In the genomic region with DNA sequence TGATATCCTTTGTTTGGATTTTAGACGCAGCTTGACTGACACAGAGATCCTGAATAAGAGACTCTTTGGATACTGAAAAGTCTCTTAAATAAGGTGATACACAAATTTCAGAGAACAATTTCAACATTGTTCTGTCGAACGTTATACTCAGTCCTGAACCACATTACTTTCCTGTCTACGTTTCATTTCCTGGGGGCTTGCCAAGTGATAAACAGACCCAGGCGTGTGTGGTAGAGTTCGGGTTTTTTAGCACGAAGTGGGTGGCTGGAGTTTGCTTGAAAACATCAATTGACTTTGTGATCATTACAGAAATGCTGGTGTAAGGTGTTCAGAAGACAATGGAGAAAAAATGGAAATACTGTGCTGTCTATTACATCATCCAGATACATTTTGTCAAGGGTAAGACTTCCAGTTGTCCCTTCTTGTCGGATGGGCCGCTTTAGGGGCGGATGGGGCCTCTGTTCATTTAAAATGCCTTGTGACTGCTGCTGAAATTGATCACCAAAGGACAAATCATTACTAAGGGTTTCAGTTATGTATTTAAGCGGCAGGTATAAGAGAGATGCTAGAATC, we compare ENCODE assay signal across 8 cellular contexts. TPM values are rescaled to one million over a fixed set of nuclear protein-coding genes. Genes with fewer than 3 reads are reported as not detected.
A peak's percentile ranks its signal among the peaks of the same experiment; 100 is the strongest.
DNase-seq lines count a peak whose midpoint lies in the region; ATAC-seq, FAIRE-seq and TF ChIP-seq lines count a peak whose summit lies in the region.

A gene with protein sequence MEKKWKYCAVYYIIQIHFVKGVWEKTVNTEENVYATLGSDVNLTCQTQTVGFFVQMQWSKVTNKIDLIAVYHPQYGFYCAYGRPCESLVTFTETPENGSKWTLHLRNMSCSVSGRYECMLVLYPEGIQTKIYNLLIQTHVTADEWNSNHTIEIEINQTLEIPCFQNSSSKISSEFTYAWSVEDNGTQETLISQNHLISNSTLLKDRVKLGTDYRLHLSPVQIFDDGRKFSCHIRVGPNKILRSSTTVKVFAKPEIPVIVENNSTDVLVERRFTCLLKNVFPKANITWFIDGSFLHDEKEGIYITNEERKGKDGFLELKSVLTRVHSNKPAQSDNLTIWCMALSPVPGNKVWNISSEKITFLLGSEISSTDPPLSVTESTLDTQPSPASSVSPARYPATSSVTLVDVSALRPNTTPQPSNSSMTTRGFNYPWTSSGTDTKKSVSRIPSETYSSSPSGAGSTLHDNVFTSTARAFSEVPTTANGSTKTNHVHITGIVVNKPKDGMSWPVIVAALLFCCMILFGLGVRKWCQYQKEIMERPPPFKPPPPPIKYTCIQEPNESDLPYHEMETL (plus strand): TSS at position 287 of the 573 bp plus-strand sequence. CDS start 52 bp downstream, at position 339.

- BruUV-seq in HepG2 (replicated peaks; lab: Mats Ljungman, UMichigan) (no TSS peak), A673 (replicated peaks; lab: Mats Ljungman, UMichigan) (no TSS peak)

- no peak within 1 kb of the TSS for H2AK5ac ChIP-seq in neuronal stem cell (ENCODE audit: low read depth, low read length)

- no peak within 1 kb of the TSS for H2BK12ac ChIP-seq in neuronal stem cell (ENCODE audit: low read length)

- H3K9ac ChIP-seq in neuronal stem cell (ENCODE audit: low read depth, low read length, poor library complexity): no peak within 1 kb of the TSS
- no peak within 1 kb of the TSS for H3K9ac ChIP-seq in HepG2 (ENCODE audit: insufficient read depth, low read depth, low read length)
- H3K9ac ChIP-seq in SK-N-SH: no peak within 1 kb of the TSS

- no peak within 1 kb of the TSS for H3K14ac ChIP-seq in neuronal stem cell (ENCODE audit: low read length)

- H2AFZ ChIP-seq in neuronal stem cell (ENCODE audit: low read length) (no peak within 1 kb of the TSS), HepG2 (ENCODE audit: low read length) (no peak within 1 kb of the TSS), SK-N-SH (ENCODE audit: low read depth) (no peak within 1 kb of the TSS)

- no peak for TF ChIP-seq EP300 in HepG2 (IDR thresholded peaks at IDR 0.05; ENCODE audit: low read depth in 2 of 2, low read length in 2 of 2)
- TF ChIP-seq EP300 in HepG2 (CRISPR knock-in tag; IDR thresholded peaks at IDR 0.05; ENCODE audit: borderline replicate concordance): no peak
- no peak for TF ChIP-seq EP300 in SK-N-SH (IDR thresholded peaks at IDR 0.05; ENCODE audit: borderline replicate concordance in 1 of 2, low read depth in 1 of 2, low read length in 1 of 2)

- no peaks in the 10 kb centered on the region for H3K79me1 ChIP-seq in neuronal stem cell (ENCODE audit: low read depth, low read length)

- H2BK5ac ChIP-seq in neuronal stem cell (ENCODE audit: low read length): no peak within 1 kb of the TSS

- no peak within 1 kb of the TSS for H2BK15ac ChIP-seq in neuronal stem cell (ENCODE audit: low read length)

- H4K8ac ChIP-seq in neuronal stem cell (ENCODE audit: low read depth, low read length): no peak within 1 kb of the TSS

- DNase-seq in Jurkat, Clone E6-1 (ENCODE audit: low read depth, low spot score): peak; percentile 88
- DNase-seq in activated T-helper 1 cell treated with Interleukin-2 at 50 U/mL for 16 hours (ENCODE audit: low read depth): peak; percentile 48
- DNase-seq in neuronal stem cell (ENCODE audit: low spot score): no peak
- no peak for DNase-seq in HepG2 (ENCODE audit: low spot score)
- DNase-seq in NCI-H2081 treated with DMSO at 0.1 percent for 48 hours (lab: John Stamatoyannopoulos, UW): no peak
- no peak for DNase-seq in SK-N-SH
- DNase-seq in A673 (ENCODE audit: low spot score): no peak

- H3K4me3 ChIP-seq in Jurkat, Clone E6-1 (ENCODE audit: low read length): peak within 1 kb of the TSS; percentile 67
- H3K4me3 ChIP-seq in neuronal stem cell (ENCODE audit: low read length in 2 of 2) (no peak within 1 kb of the TSS), HepG2 (replicated peaks in 1 of 3; ENCODE audit: insufficient read depth in 1 of 3, low read depth in 2 of 3, low read length in 3 of 3) (no peak within 1 kb of the TSS), SK-N-SH (ENCODE audit: low read depth in 2 of 2, low read length in 1 of 2) (no peak within 1 kb of the TSS), A673 (ENCODE audit: low read depth, low read length, poor library complexity, severe bottlenecking) (no peak within 1 kb of the TSS)

- H3K27me3 ChIP-seq in neuronal stem cell (ENCODE audit: control insufficient read depth in 3 of 3, insufficient read depth in 3 of 3, low read depth in 1 of 3, low read length in 3 of 3) (no peaks in the 10 kb centered on the region), HepG2 (ENCODE audit: control insufficient read depth in 1 of 2, insufficient read depth in 2 of 2, low read length in 2 of 2) (no peaks in the 10 kb centered on the region), SK-N-SH (ENCODE audit: insufficient read depth) (no peaks in the 10 kb centered on the region), A673 (replicated peaks; ENCODE audit: insufficient read depth, low read depth, low read length, poor library complexity) (no peaks in the 10 kb centered on the region)

- POLR2A ChIA-PET in HepG2 (lab: Yijun Ruan, JAX): no interaction called here
- POLR2A ChIA-PET in SK-N-SH (lab: Yijun Ruan, JAX): no interaction called here
- POLR2A ChIA-PET in A673 (lab: Charles Lee; ENCODE audit: low non-redundant PET): no interaction called here

- H3K9me3 ChIP-seq in neuronal stem cell (replicated peaks in 1 of 2; ENCODE audit: control insufficient read depth in 2 of 2, insufficient read depth in 1 of 2, low read depth in 1 of 2, low read length in 2 of 2) (no peaks in the 10 kb centered on the region), HepG2 (ENCODE audit: low read length) (no peaks in the 10 kb centered on the region), SK-N-SH (no peaks in the 10 kb centered on the region), A673 (ENCODE audit: low read depth, low read length, poor library complexity, severe bottlenecking) (no peaks in the 10 kb centered on the region)

- peak within 1 kb of the TSS; percentile 59 for H4K91ac ChIP-seq in neuronal stem cell (ENCODE audit: low read depth, low read length, poor library complexity)

- FAIRE-seq in HepG2 (lab: Jason Lieb, UNC): no peak

- TF ChIP-seq RAD21 in HepG2 (CRISPR knock-in tag; IDR thresholded peaks at IDR 0.05): no peak
- TF ChIP-seq RAD21 in SK-N-SH (IDR thresholded peaks at IDR 0.05; ENCODE audit: low read length): no peak

- no peak within 1 kb of the TSS for H3K4ac ChIP-seq in neuronal stem cell (ENCODE audit: low read length)

- H3K36me3 ChIP-seq in neuronal stem cell (replicated peaks in 1 of 2; ENCODE audit: control insufficient read depth in 2 of 2, insufficient read depth in 2 of 2, low read length in 2 of 2) (no peaks in the 10 kb centered on the region), HepG2 (replicated peaks in 1 of 2; ENCODE audit: control insufficient read depth in 1 of 2, insufficient read depth in 2 of 2, low read length in 2 of 2) (no peaks in the 10 kb centered on the region), SK-N-SH (replicated peaks in 1 of 2; ENCODE audit: control insufficient read depth in 1 of 2, insufficient read depth in 2 of 2, low read length in 1 of 2) (no peaks in the 10 kb centered on the region), A673 (ENCODE audit: insufficient read depth, low read length, poor library complexity, severe bottlenecking) (no peaks in the 10 kb centered on the region)

- TF ChIP-seq POLR2A in HepG2 (IDR thresholded peaks at IDR 0.05; ENCODE audit: insufficient read depth in 1 of 2, low read depth in 2 of 2, low read length in 2 of 2): no peak

- WGBS in neuronal stem cell (ENCODE audit: extremely low coverage in 2 of 2, insufficient read length in 2 of 2, insufficient replicate concordance in 1 of 2), 2 donors: no CpG with 5 or more reads among the region's 11 CpGs
- WGBS in HepG2 (ENCODE audit: low lambda C conversion rate): 31% methylated on average over 11 of the region's 11 CpGs
- 84% methylated on average over 11 of the region's 11 CpGs for WGBS in SK-N-SH (ENCODE audit: low lambda C conversion rate)

- H3K4me2 ChIP-seq in neuronal stem cell (ENCODE audit: insufficient read depth, low read length, poor library complexity, severe bottlenecking) (no peak within 1 kb of the TSS), HepG2 (ENCODE audit: low read depth, low read length) (no peak within 1 kb of the TSS), SK-N-SH (no peak within 1 kb of the TSS)

- TF ChIP-seq CTCF in HepG2 (CRISPR knock-in tag; IDR thresholded peaks at IDR 0.05) (no peak), SK-N-SH (IDR thresholded peaks at IDR 0.05) (no peak), A673 (conservative IDR thresholded peaks at IDR 0.05; ENCODE audit: low read depth, low read length) (no peak)

- H3K27ac ChIP-seq in neuronal stem cell (replicated peaks; ENCODE audit: low read length): no peak within 1 kb of the TSS
- no peak within 1 kb of the TSS for H3K27ac ChIP-seq in HepG2 (ENCODE audit: extremely low read length, insufficient read depth, low read length)
- H3K27ac ChIP-seq in SK-N-SH (ENCODE audit: low read depth in 2 of 2, low read length in 1 of 2): no peak within 1 kb of the TSS
- no peak within 1 kb of the TSS for H3K27ac ChIP-seq in A673 (ENCODE audit: low read depth, low read length, poor library complexity, severe bottlenecking)

- no peak within 1 kb of the TSS for H2BK120ac ChIP-seq in neuronal stem cell (ENCODE audit: low read depth, low read length)

- H3F3A ChIP-seq in SK-N-SH (replicated peaks; ENCODE audit: insufficient read depth): no peaks in the 10 kb centered on the region

- H3K9me2 ChIP-seq in SK-N-SH: no peaks in the 10 kb centered on the region

- CTCF ChIA-PET in HepG2 (lab: Yijun Ruan, JAX; ENCODE audit: low intra/inter-chr PET ratio, low total read pairs): no interaction called here
- CTCF ChIA-PET in SK-N-SH (lab: Yijun Ruan, JAX): interaction anchor here (1.0 kb wide), 1 partner anchor 1228 kb away, joined by 3 read pairs; no protein-coding TSS in a partner anchor
- CTCF ChIA-PET in A673 (lab: Charles Lee): no interaction called here

- intact Hi-C loops in HepG2 (cut with micrococcal nuclease; ENCODE audit: unreplicated experiment) (no loop called here), A673 (cut with micrococcal nuclease; ENCODE audit: unreplicated experiment) (no loop called here)

- no peak within 1 kb of the TSS for H3K23ac ChIP-seq in neuronal stem cell (ENCODE audit: low read depth, low read length, poor library complexity)

- ATAC-seq in GM19463 (IDR thresholded peaks at IDR 0.05; ENCODE audit: unreplicated experiment): peak; percentile 44
- ATAC-seq in HepG2: no peak

- H4K20me1 ChIP-seq in HepG2 (ENCODE audit: insufficient read depth, low read length): no peaks in the 10 kb centered on the region
- H4K20me1 ChIP-seq in SK-N-SH (ENCODE audit: insufficient read depth): no peaks in the 10 kb centered on the region

- no peak within 1 kb of the TSS for H3K18ac ChIP-seq in neuronal stem cell (ENCODE audit: low read length)

- H3K4me1 ChIP-seq in neuronal stem cell (ENCODE audit: control insufficient read depth in 2 of 2, insufficient read depth in 1 of 2, low read depth in 1 of 2, low read length in 2 of 2) (peaks cover 0 to 2% of the 10 kb centered on the region in 2 donors), HepG2 (ENCODE audit: insufficient read depth, low read length) (peaks cover 22% of the 10 kb centered on the region), SK-N-SH (ENCODE audit: control insufficient read depth in 1 of 2, insufficient read depth in 2 of 2, low read depth in 1 of 2, low read length in 1 of 2) (peaks cover 0 to 10% of the 10 kb centered on the region in 2 experiments; a peak in 3 of 4 replicates), A673 (ENCODE audit: insufficient read depth, low read length, poor library complexity, severe bottlenecking) (no peaks in the 10 kb centered on the region)

- in situ Hi-C loops in HepG2 (cut with HindIII; ENCODE audit: extremely low pct_ligation_motif_present, low pct_unique_long_range_greater_than_20kb): loop anchor here (25.0 kb wide), 1 partner anchor 505 kb away; no protein-coding TSS in a partner anchor

- H3K79me2 ChIP-seq in HepG2 (ENCODE audit: insufficient read depth, low read length) (no peaks in the 10 kb centered on the region), SK-N-SH (ENCODE audit: insufficient read depth) (no peaks in the 10 kb centered on the region)

RNA-seq across cellular contexts. Expression of the gene that starts here (rescaled TPM):
- 24.1 TPM for polyA plus RNA-seq in Jurkat, Clone E6-1 (2012; ENCODE audit: insufficient read depth, insufficient read length)
- polyA plus RNA-seq in neuronal stem cell (2013, experiment 1 of 2): 0.04 TPM
- polyA plus RNA-seq in neuronal stem cell (2013, experiment 2 of 2): 0.01 TPM
- total RNA-seq in HepG2 (2016; rRNA removed; fragmentation: Illumina TruSeq; extraction: Trizol): not detected in 2 replicates
- total RNA-seq in HepG2 (2016; cell fraction: cytosol; rRNA removed; fragmentation: Illumina TruSeq; extraction: Trizol; ENCODE audit: low read depth): not detected in 2 replicates
- total RNA-seq in HepG2 (2016; cell fraction: insoluble cytoplasmic fraction; rRNA removed; fragmentation: Illumina TruSeq; extraction: Trizol): not detected in 2 replicates
- total RNA-seq in HepG2 (2016; cell fraction: membrane; rRNA removed; fragmentation: Illumina TruSeq; extraction: Trizol): not detected in 2 replicates
- total RNA-seq in HepG2 (2016; cell fraction: nucleus; rRNA removed; fragmentation: Illumina TruSeq; extraction: Trizol): not detected in 2 replicates
- 0.01 TPM in 1 of 2 replicates, not detected in the other for polyA plus RNA-seq in HepG2 (2011; rRNA removed)
- not detected in 2 replicates for polyA plus RNA-seq in HepG2 (2011; cell fraction: cytosol; rRNA removed)
- 0.05 TPM in 1 of 2 replicates, not detected in the other for polyA plus RNA-seq in HepG2 (2011; cell fraction: nucleus; rRNA removed)
- not detected in 2 replicates for polyA plus RNA-seq in HepG2 (2012)
- not detected in 2 replicates for polyA plus RNA-seq in HepG2 (2016; cell fraction: cytosol; fragmentation: Illumina TruSeq; extraction: Trizol; ENCODE audit: low read depth)
- polyA plus RNA-seq in HepG2 (2016; cell fraction: insoluble cytoplasmic fraction; fragmentation: Illumina TruSeq; extraction: Trizol; ENCODE audit: low read depth): not detected in 2 replicates
- not detected in 2 replicates for polyA plus RNA-seq in HepG2 (2016; cell fraction: membrane; fragmentation: Illumina TruSeq; extraction: Trizol; ENCODE audit: low read depth)
- polyA plus RNA-seq in HepG2 (2016; cell fraction: nucleus; fragmentation: Illumina TruSeq; extraction: Trizol; ENCODE audit: insufficient read depth, low read depth): not detected in 2 replicates
- not detected in 2 replicates for polyA minus RNA-seq in HepG2 (2011; rRNA and poly(A)+ RNA removed; ENCODE audit: low replicate concordance)
- not detected in 2 replicates for polyA minus RNA-seq in HepG2 (2011; cell fraction: cytosol; rRNA and poly(A)+ RNA removed)
- polyA minus RNA-seq in HepG2 (2011; cell fraction: nucleus; rRNA and poly(A)+ RNA removed): not detected in 2 replicates
- 0.02 and 0.06 TPM in 2 replicates for polyA plus RNA-seq in SK-N-SH (2012; rRNA removed)
- polyA plus RNA-seq in SK-N-SH (2012; cell fraction: cytosol; rRNA removed): 0.03 and 0.05 TPM in 2 replicates
- 0.01 TPM in 1 of 2 replicates, not detected in the other for polyA plus RNA-seq in SK-N-SH (2012; cell fraction: nucleus; rRNA removed)
- not detected in 2 replicates for total RNA-seq in A673 (2021)

Comparison
In these comparisons a context has a peak if more than half of its experiments do, and no peak if none do; other contexts are left out.
1. DNase-seq: peak in Jurkat, Clone E6-1 (single experiment) and activated T-helper 1 cell treated with Interleukin-2 at 50 U/mL for 16 hours (single experiment); none in neuronal stem cell (single experiment), HepG2 (single experiment), NCI-H2081 treated with DMSO at 0.1 percent for 48 hours (single experiment), SK-N-SH (single experiment) and A673 (single experiment).